Comparison of ENCODE assay signal across 17 cellular contexts in genomic region chr16:87129771-87130170, GRCh38.
DNase-seq lines count a peak whose midpoint lies in the region; ATAC-seq, FAIRE-seq and TF ChIP-seq lines count a peak whose summit lies in the region.
"Had no signal": no experiment of that assay in that cellular context is flagged by ENCODE, and none has a peak within 500 bp of the region (broad histone marks: within the 10 kb centered on the region; RNA-seq: fewer than 3 reads in every experiment).

No MANE protein-coding gene starts in this region.

- peaks cover 34% of the 10 kb centered on the region for H3K27me3 Mint-ChIP-seq in Calu3 (ENCODE audit: unreplicated experiment)
- H3K27me3 Mint-ChIP-seq in naive thymus-derived CD8-positive, alpha-beta T cell, result peaks cover 0 to 11% (median 0%) of the 10 kb centered on the region in 5 donors
- H3K27me3 Mint-ChIP-seq in activated CD4-positive, alpha-beta T cell treated with anti-CD3 and anti-CD28 coated beads, Interleukin-2, amount 10 ng/mL, durations not matched to agents 7 days and 5 days, result no peaks in the 10 kb centered on the region

- no peaks in the 10 kb centered on the region for H3K4me1 Mint-ChIP-seq in Calu3 (ENCODE audit: low read depth, unreplicated experiment)
- peaks cover 0 to 3% (median 0%) of the 10 kb centered on the region in 4 donors for H3K4me1 Mint-ChIP-seq in naive thymus-derived CD8-positive, alpha-beta T cell
- no peaks in the 10 kb centered on the region for H3K4me1 Mint-ChIP-seq in activated CD4-positive, alpha-beta T cell treated with anti-CD3 and anti-CD28 coated beads, Interleukin-2, amount 10 ng/mL, durations not matched to agents 7 days and 5 days
- H3K4me1 Mint-ChIP-seq: activated B cell treated with CpG ODN at 0.5 μM for 24 hours had no signal

- no peaks in the 10 kb centered on the region for H3K36me3 ChIP-seq in bronchial epithelial cell (ENCODE audit: control insufficient read depth, insufficient read depth, low read length)
- H3K36me3 ChIP-seq in HepG2 (replicated peaks in 1 of 2; ENCODE audit: control insufficient read depth in 1 of 2, insufficient read depth in 2 of 2, low read length in 2 of 2), result no peaks in the 10 kb centered on the region
- H3K36me3 ChIP-seq: upper lobe of right lung had no signal

- in situ Hi-C loops in HepG2 (cut with HindIII; ENCODE audit: extremely low pct_ligation_motif_present, low pct_unique_long_range_greater_than_20kb), result no loop called here

- peak; percentile 39 for DNase-seq in Calu3
- DNase-seq in NCI-H226, result peak; percentile 68
- DNase-seq in bronchial epithelial cell (ENCODE audit: low read depth), result peak; percentile 10
- peak; percentile 10 to 59 for DNase-seq in lung microvascular endothelial cell (ENCODE audit: low read depth in 2 of 2)
- no peak for DNase-seq in naive thymus-derived CD8-positive, alpha-beta T cell
- DNase-seq in HepG2 (ENCODE audit: low spot score), result no peak
- DNase-seq in activated CD4-positive, alpha-beta T cell treated with anti-CD3 and anti-CD28 coated beads, Interleukin-2, amount 10 ng/mL, durations not matched to agents 7 days and 5 days, result no peak
- DNase-seq: activated B cell treated with CpG ODN at 0.5 μM for 24 hours; caudate nucleus; GDM1; hypothalamus; NCI-H1092 treated with DMSO at 0.1 percent for 48 hours; NCI-H345; right cardiac atrium; stimulated activated CD4-positive, alpha-beta T cell treated with anti-CD3 and anti-CD28 coated beads, Interleukin-4, amount 100 ng/mL, for 1 hour had no signal

- peaks cover 29% of the 10 kb centered on the region for H3K4me1 ChIP-seq in HepG2 (ENCODE audit: insufficient read depth, low read length)

- H3K4me2 ChIP-seq in HepG2 (ENCODE audit: low read depth, low read length), result no peak overlapping the region

- TF ChIP-seq RAD21 in HepG2 (CRISPR knock-in tag; IDR thresholded peaks at IDR 0.05), result no peak

- no peak overlapping the region for H3K9ac ChIP-seq in HepG2 (ENCODE audit: insufficient read depth, low read depth, low read length)

- H3K36me3 Mint-ChIP-seq in Calu3 (ENCODE audit: insufficient read depth, unreplicated experiment), result no peaks in the 10 kb centered on the region
- peaks cover 0 to 7% (median 2%) of the 10 kb centered on the region in 3 donors for H3K36me3 Mint-ChIP-seq in naive thymus-derived CD8-positive, alpha-beta T cell
- H3K36me3 Mint-ChIP-seq in activated CD4-positive, alpha-beta T cell treated with anti-CD3 and anti-CD28 coated beads, Interleukin-2, amount 10 ng/mL, durations not matched to agents 7 days and 5 days (ENCODE audit: low read depth), result no peaks in the 10 kb centered on the region

- H3K4me3 ChIP-seq in bronchial epithelial cell (ENCODE audit: low read depth, low read length) (no peak overlapping the region), HepG2 (replicated peaks in 1 of 3; ENCODE audit: insufficient read depth in 1 of 3, low read depth in 2 of 3, low read length in 3 of 3) (no peak overlapping the region)
- H3K4me3 ChIP-seq: upper lobe of right lung had no signal

- FAIRE-seq in bronchial epithelial cell (lab: Jason Lieb, UNC) (peak; percentile 58), HepG2 (lab: Jason Lieb, UNC) (no peak)

- no peak for TF ChIP-seq POLR2A in HepG2 (IDR thresholded peaks at IDR 0.05; ENCODE audit: insufficient read depth in 1 of 2, low read depth in 2 of 2, low read length in 2 of 2)

- WGBS in HepG2 (ENCODE audit: low lambda C conversion rate), result 13% methylated on average over 4 of the region's 4 CpGs

- no peak for ATAC-seq in GM21717 (IDR thresholded peaks at IDR 0.05; ENCODE audit: unreplicated experiment)
- no peak for ATAC-seq in naive thymus-derived CD8-positive, alpha-beta T cell
- ATAC-seq in HepG2, result no peak
- ATAC-seq: upper lobe of right lung had no signal

- H3K4me3 Mint-ChIP-seq in Calu3 (ENCODE audit: low read depth, unreplicated experiment), result no peak overlapping the region
- no peak overlapping the region for H3K4me3 Mint-ChIP-seq in naive thymus-derived CD8-positive, alpha-beta T cell
- no peak overlapping the region for H3K4me3 Mint-ChIP-seq in activated CD4-positive, alpha-beta T cell treated with anti-CD3 and anti-CD28 coated beads, Interleukin-2, amount 10 ng/mL, durations not matched to agents 7 days and 5 days
- H3K4me3 Mint-ChIP-seq: activated B cell treated with CpG ODN at 0.5 μM for 24 hours had no signal

- H3K79me2 ChIP-seq in HepG2 (ENCODE audit: insufficient read depth, low read length), result no peaks in the 10 kb centered on the region

- TF ChIP-seq EP300 in HepG2 (IDR thresholded peaks at IDR 0.05; ENCODE audit: low read depth in 2 of 2, low read length in 2 of 2), result no peak
- no peak for TF ChIP-seq EP300 in HepG2 (CRISPR knock-in tag; IDR thresholded peaks at IDR 0.05; ENCODE audit: borderline replicate concordance)

- no peak overlapping the region for H3K27ac ChIP-seq in HepG2 (ENCODE audit: extremely low read length, insufficient read depth, low read length)
- H3K27ac ChIP-seq: upper lobe of right lung had no signal

- BruUV-seq in Calu3 (replicated peaks; lab: Mats Ljungman, UMichigan) (no TSS peak), HepG2 (replicated peaks; lab: Mats Ljungman, UMichigan) (no TSS peak)

- POLR2A ChIA-PET in naive thymus-derived CD8-positive, alpha-beta T cell (lab: Charles Lee), result no interaction called here
- POLR2A ChIA-PET in HepG2 (lab: Yijun Ruan, JAX), result no interaction called here
- POLR2A ChIA-PET in activated CD4-positive, alpha-beta T cell treated with anti-CD3 and anti-CD28 coated beads, Interleukin-2, amount 10 ng/mL, durations not matched to agents 7 days and 5 days (lab: Charles Lee), result no interaction called here

- H3K9me3 ChIP-seq in HepG2 (ENCODE audit: low read length), result no peaks in the 10 kb centered on the region

- H3K27me3 ChIP-seq in bronchial epithelial cell (ENCODE audit: control insufficient read depth, insufficient read depth, low read length) (no peaks in the 10 kb centered on the region), HepG2 (ENCODE audit: control insufficient read depth in 1 of 2, insufficient read depth in 2 of 2, low read length in 2 of 2) (peaks cover 3 to 36% of the 10 kb centered on the region in 2 experiments; a peak in 3 of 5 replicates)
- H3K27me3 ChIP-seq: upper lobe of right lung had no signal

- TF ChIP-seq CTCF in Calu3 (IDR thresholded peaks at IDR 0.05; ENCODE audit: unreplicated experiment), result no peak
- TF ChIP-seq CTCF in bronchial epithelial cell (IDR thresholded peaks at IDR 0.05; ENCODE audit: insufficient read depth, low read length, severe bottlenecking), result no peak
- TF ChIP-seq CTCF in HepG2 (CRISPR knock-in tag; IDR thresholded peaks at IDR 0.05), result no peak

- no peaks in the 10 kb centered on the region for H4K20me1 ChIP-seq in HepG2 (ENCODE audit: insufficient read depth, low read length)

- H2AFZ ChIP-seq in HepG2 (ENCODE audit: low read length), result no peak overlapping the region

- CTCF ChIA-PET in Calu3 (lab: Charles Lee), result interaction anchor here (0.7 kb wide), 1 partner anchor 16 kb away, joined by 3 read pairs; no protein-coding TSS in a partner anchor
- CTCF ChIA-PET in HepG2 (lab: Yijun Ruan, JAX; ENCODE audit: low intra/inter-chr PET ratio, low total read pairs), result no interaction called here
- CTCF ChIA-PET in activated CD4-positive, alpha-beta T cell treated with anti-CD3 and anti-CD28 coated beads, Interleukin-2, amount 10 ng/mL, durations not matched to agents 7 days and 5 days (lab: Charles Lee), result no interaction called here

- peaks cover 2% of the 10 kb centered on the region for H3K9me3 Mint-ChIP-seq in Calu3 (ENCODE audit: low read depth, unreplicated experiment)
- peaks cover 0 to 9% (median 5%) of the 10 kb centered on the region in 9 donors for H3K9me3 Mint-ChIP-seq in naive thymus-derived CD8-positive, alpha-beta T cell
- no peaks in the 10 kb centered on the region for H3K9me3 Mint-ChIP-seq in activated CD4-positive, alpha-beta T cell treated with anti-CD3 and anti-CD28 coated beads, Interleukin-2, amount 10 ng/mL, durations not matched to agents 7 days and 5 days

- H3K27ac Mint-ChIP-seq in Calu3 (ENCODE audit: unreplicated experiment), result no peak overlapping the region
- no peak overlapping the region for H3K27ac Mint-ChIP-seq in naive thymus-derived CD8-positive, alpha-beta T cell
- no peak overlapping the region for H3K27ac Mint-ChIP-seq in activated CD4-positive, alpha-beta T cell treated with anti-CD3 and anti-CD28 coated beads, Interleukin-2, amount 10 ng/mL, durations not matched to agents 7 days and 5 days
- H3K27ac Mint-ChIP-seq: activated B cell treated with CpG ODN at 0.5 μM for 24 hours had no signal

- intact Hi-C loops in Calu3 (cut with micrococcal nuclease; ENCODE audit: unreplicated experiment) (no loop called here), HepG2 (cut with micrococcal nuclease; ENCODE audit: unreplicated experiment) (no loop called here)

TF ChIP-seq in HepG2, 621 proteins besides CTCF, POLR2A, EP300 and RAD21:
- TF ChIP-seq PRDM10 (CRISPR knock-in tag; IDR thresholded peaks at IDR 0.05; ENCODE audit: low read depth) (no peak), ZSCAN9 (CRISPR knock-in tag; IDR thresholded peaks at IDR 0.05; ENCODE audit: borderline replicate concordance) (no peak)
TF ChIP-seq in HepG2: peak in this region for 0.

Comparison
In these comparisons a context has a peak if more than half of its experiments do, and no peak if none do; other contexts are left out.
1. DNase-seq: peak in Calu3 (single experiment), NCI-H226 (single experiment), bronchial epithelial cell (single experiment) and lung microvascular endothelial cell (2 of 2); none in naive thymus-derived CD8-positive, alpha-beta T cell (0 of 10), HepG2 (single experiment) and activated CD4-positive, alpha-beta T cell treated with anti-CD3 and anti-CD28 coated beads, Interleukin-2, amount 10 ng/mL, durations not matched to agents 7 days and 5 days (single experiment).